In genomic region chr1:23691499-23692307, GRCh38 we compare ENCODE assay signal across 8 cellular contexts. TPM values are rescaled to one million over a fixed set of nuclear protein-coding genes. Genes with fewer than 3 reads are reported as not detected.
DNase-seq lines count a peak whose midpoint lies in the region; ATAC-seq, FAIRE-seq and TF ChIP-seq lines count a peak whose summit lies in the region.

Gene RPL11, plus strand, starts transcription at chr1:23691806. Its CDS starts 18 bp downstream, at chr1:23691824.

- ATAC-seq in GM21515 (IDR thresholded peaks at IDR 0.05; ENCODE audit: unreplicated experiment), result peak; percentile 91

- H3K27me3 ChIP-seq in mononuclear cell (ENCODE audit: insufficient read depth, low read length), result no peaks in the 10 kb centered on the region

- no peaks in the 10 kb centered on the region for H3K9me3 ChIP-seq in mononuclear cell (ENCODE audit: low read depth, low read length)

- TF ChIP-seq CTCF in D721Med (IDR thresholded peaks at IDR 0.05; ENCODE audit: insufficient read depth, missing control alignments), result peak; percentile 62

- DNase-seq in D721Med (ENCODE audit: insufficient read length, low spot score) (peak; percentile 52), HuH-7.5 (ENCODE audit: low spot score) (peak; percentile 88), OCI-M1 (lab: John Stamatoyannopoulos, UW) (peak; percentile 97), activated T-cell treated with anti-CD3 and anti-CD28 coated beads for 24 hours (ENCODE audit: low read depth) (peak; percentile 86), epidermal melanocyte (ENCODE audit: insufficient read length, low spot score) (peak; percentile 93)
- peak; percentile 64 to 67 for DNase-seq in stimulated activated CD8-positive, alpha-beta memory T cell treated with anti-CD3 and anti-CD28 coated beads, Interleukin-4, amount 100 ng/mL, for 1 hour (ENCODE audit: low read depth in 2 of 2, low spot score in 1 of 2)

- no peak for FAIRE-seq in D721Med (lab: Jason Lieb, UNC)

- H3K4me3 ChIP-seq in mononuclear cell (ENCODE audit: low read length), result peak within 1 kb of the TSS; percentile 73

- peaks cover 38% of the 10 kb centered on the region for H3K4me1 ChIP-seq in mononuclear cell (ENCODE audit: insufficient read depth, low read length)

RNA-seq across cellular contexts. Expression of gene RPL11, which starts in this region (rescaled TPM):
- 2,123 TPM for total RNA-seq in mononuclear cell

Comparison
In these comparisons a context has a peak if more than half of its experiments do, and no peak if none do; other contexts are left out.
1. Peak in every context shown above with its lines: DNase-seq, ATAC-seq and H3K4me3 ChIP-seq.